Comparison of ENCODE assay signal across 22 cellular contexts in the genomic region with DNA sequence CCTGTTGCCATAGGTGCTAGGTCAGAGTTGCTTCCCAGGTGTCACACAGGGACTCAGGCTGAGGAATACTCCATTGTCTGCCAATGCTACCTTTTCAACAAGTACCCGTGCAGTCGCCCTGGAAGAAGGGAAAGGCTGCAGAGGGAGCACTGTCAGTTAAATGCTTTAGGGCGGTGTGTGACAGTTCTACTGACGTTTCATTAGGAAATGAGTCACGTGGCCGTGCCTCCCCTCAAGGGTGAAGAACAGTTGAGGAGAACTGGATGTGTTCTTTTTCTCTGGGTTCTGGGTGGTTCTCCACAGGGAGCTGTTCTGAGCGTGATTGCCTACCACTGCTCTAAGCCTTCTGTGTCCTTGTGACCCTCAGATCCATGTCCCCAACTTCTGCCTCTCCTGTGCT.
A peak's percentile ranks its signal among the peaks of the same experiment; 100 is the strongest.
DNase-seq lines count a peak whose midpoint lies in the region; ATAC-seq and TF ChIP-seq lines count a peak whose summit lies in the region.
"Had no signal": no experiment of that assay in that cellular context is flagged by ENCODE, and none has a peak within 500 bp of the region (broad histone marks: within the 10 kb centered on the region; RNA-seq: fewer than 3 reads in every experiment).

No MANE protein-coding gene starts in this region.

- peaks cover 26% of the 10 kb centered on the region for H3K27me3 Mint-ChIP-seq in nephron progenitor cell (ENCODE audit: low read depth, poor library complexity)

- peaks cover 14% of the 10 kb centered on the region for H3K27me3 ChIP-seq in MG63
- H3K27me3 ChIP-seq: BLaER1 treated with 17β-estradiol and CSF1 and Interleukin-3, amounts not matched to agents 10 nM and 100 nM had no signal

- DNase-seq in caudate nucleus (lab: John Stamatoyannopoulos, UW) (peak in 38 of 61 donors; percentile 11 to 90 (median 56)), nephron progenitor cell (no peak), MG63 (no peak)
- DNase-seq: AML-193; Caco-2; Calu3; CD4-positive, alpha-beta T cell; CD8-positive, alpha-beta T cell; DMS53; DMS79; DND-41; EL; GDM1 had no signal

- no peak for TF ChIP-seq RAD21 in Ishikawa (IDR thresholded peaks at IDR 0.05; ENCODE audit: low read depth)

- ATAC-seq in HG02642 (IDR thresholded peaks at IDR 0.05; ENCODE audit: poor library complexity, unreplicated experiment), result no peak
- no peak for ATAC-seq in GM18511 (IDR thresholded peaks at IDR 0.05; ENCODE audit: unreplicated experiment)
- ATAC-seq: A549; CD8-positive, alpha-beta T cell; GM12878 had no signal

- H3K27ac Mint-ChIP-seq in nephron progenitor cell, result peak overlapping the region; percentile 16
- H3K27ac Mint-ChIP-seq: B cell; CD4-positive, alpha-beta T cell; CD8-positive, alpha-beta T cell had no signal

- no peaks in the 10 kb centered on the region for H3K36me3 ChIP-seq in MG63
- H3K36me3 ChIP-seq: BLaER1 treated with 17β-estradiol and CSF1 and Interleukin-3, amounts not matched to agents 10 nM and 100 nM had no signal

- H3K9me3 Mint-ChIP-seq in nephron progenitor cell, result no peaks in the 10 kb centered on the region
- H3K9me3 Mint-ChIP-seq: CD4-positive, alpha-beta T cell; CD8-positive, alpha-beta T cell had no signal

- H3K4me1 Mint-ChIP-seq in nephron progenitor cell, result no peaks in the 10 kb centered on the region
- H3K4me1 Mint-ChIP-seq: B cell had no signal

- H3K36me3 Mint-ChIP-seq in nephron progenitor cell (ENCODE audit: low read depth), result no peaks in the 10 kb centered on the region
- H3K36me3 Mint-ChIP-seq: CD8-positive, alpha-beta T cell had no signal

- no peak overlapping the region for H3K4me3 ChIP-seq in MG63
- H3K4me3 ChIP-seq: A549; BLaER1 treated with 17β-estradiol and CSF1 and Interleukin-3, amounts not matched to agents 10 nM and 100 nM; GM12878 had no signal

- TF ChIP-seq CTCF in nephron progenitor cell (IDR thresholded peaks at IDR 0.05), result no peak

- no peaks in the 10 kb centered on the region for H3K9me3 ChIP-seq in MG63
- H3K9me3 ChIP-seq: A549; BLaER1 treated with 17β-estradiol and CSF1 and Interleukin-3, amounts not matched to agents 10 nM and 100 nM; Caco-2 had no signal

- TF ChIP-seq EP300 in Ishikawa (IDR thresholded peaks at IDR 0.05; ENCODE audit: borderline replicate concordance), result no peak

- peak overlapping the region; percentile 61 for H3K27ac ChIP-seq in caudate nucleus (ENCODE audit: low read depth, low read length)
- H3K27ac ChIP-seq: 22Rv1; A549; BLaER1 treated with 17β-estradiol and CSF1 and Interleukin-3, amounts not matched to agents 10 nM and 100 nM; C4-2B had no signal

- H3K4me3 Mint-ChIP-seq in nephron progenitor cell, result no peak overlapping the region
- H3K4me3 Mint-ChIP-seq: B cell; CD4-positive, alpha-beta T cell; CD8-positive, alpha-beta T cell had no signal

TF ChIP-seq in Ishikawa, 13 proteins besides CTCF, POLR2A, EP300 and RAD21:
- TF ChIP-seq TAF1 (IDR thresholded peaks at IDR 0.05; ENCODE audit: low read depth), result no peak
- TF ChIP-seq, protein P1, sequence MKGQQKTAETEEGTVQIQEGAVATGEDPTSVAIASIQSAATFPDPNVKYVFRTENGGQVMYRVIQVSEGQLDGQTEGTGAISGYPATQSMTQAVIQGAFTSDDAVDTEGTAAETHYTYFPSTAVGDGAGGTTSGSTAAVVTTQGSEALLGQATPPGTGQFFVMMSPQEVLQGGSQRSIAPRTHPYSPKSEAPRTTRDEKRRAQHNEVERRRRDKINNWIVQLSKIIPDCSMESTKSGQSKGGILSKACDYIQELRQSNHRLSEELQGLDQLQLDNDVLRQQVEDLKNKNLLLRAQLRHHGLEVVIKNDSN (IDR thresholded peaks at IDR 0.05), result peak; percentile 49

Comparison
In these comparisons a context has a peak if more than half of its experiments do, and no peak if none do; other contexts are left out.
1. DNase-seq: peak in caudate nucleus (38 of 61); none in nephron progenitor cell (single experiment) and MG63 (single experiment).